ENCODE assay signal across 2 cellular contexts in the genomic region with DNA sequence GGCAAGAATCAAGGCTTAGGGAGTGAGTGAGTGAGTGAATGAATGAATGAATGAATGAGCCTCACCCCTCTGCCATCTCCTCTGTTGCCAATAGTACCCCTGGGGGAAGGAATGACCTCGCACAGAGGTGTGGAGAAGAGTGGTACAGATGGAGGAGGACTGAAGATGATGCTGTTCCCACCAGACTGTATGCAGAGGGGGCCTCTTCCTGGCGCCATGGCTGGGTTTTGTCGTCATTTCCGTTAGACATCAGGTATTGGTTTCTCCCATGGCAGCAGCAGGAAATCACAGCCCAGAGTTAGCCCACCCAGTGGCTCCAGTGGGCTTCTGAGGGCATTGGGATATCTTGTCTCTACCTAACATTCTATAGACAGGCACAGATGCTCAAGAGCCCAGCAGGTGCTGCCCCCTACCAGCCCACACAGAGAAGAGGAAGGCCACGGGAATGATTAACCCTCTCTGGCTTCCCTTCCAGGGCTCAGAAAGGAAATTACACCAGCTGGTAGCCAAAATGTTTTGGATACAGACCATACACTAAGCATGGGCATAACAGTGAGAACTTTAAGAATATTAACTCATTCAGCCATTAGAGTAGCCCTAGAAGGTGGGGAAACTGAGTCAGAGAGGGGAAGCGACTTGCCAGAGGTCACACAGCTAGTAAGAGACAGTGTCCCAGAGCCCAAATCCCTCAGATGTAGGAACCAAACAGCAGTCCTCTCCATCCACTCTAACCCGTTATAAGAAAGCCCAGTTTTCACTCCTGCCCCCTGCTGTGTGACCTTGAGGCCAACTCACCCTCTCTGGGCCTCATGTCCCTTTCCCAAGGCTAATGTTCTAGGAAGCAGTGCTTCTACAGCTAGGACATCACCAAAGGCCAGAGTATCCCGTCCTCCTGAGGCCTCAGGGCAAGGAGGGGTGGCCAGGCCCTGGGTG.
A peak's percentile ranks its signal among the peaks of the same experiment; 100 is the strongest.
TF ChIP-seq lines count a peak whose summit lies in the region.

No MANE protein-coding gene starts in this region.

TF ChIP-seq in GM23338, 12 proteins besides CTCF, POLR2A, EP300 and RAD21 (continued from another document):
- TF ChIP-seq JUNB (IDR thresholded peaks at IDR 0.05; ENCODE audit: unreplicated experiment) = no peak
- TF ChIP-seq, protein P1, sequence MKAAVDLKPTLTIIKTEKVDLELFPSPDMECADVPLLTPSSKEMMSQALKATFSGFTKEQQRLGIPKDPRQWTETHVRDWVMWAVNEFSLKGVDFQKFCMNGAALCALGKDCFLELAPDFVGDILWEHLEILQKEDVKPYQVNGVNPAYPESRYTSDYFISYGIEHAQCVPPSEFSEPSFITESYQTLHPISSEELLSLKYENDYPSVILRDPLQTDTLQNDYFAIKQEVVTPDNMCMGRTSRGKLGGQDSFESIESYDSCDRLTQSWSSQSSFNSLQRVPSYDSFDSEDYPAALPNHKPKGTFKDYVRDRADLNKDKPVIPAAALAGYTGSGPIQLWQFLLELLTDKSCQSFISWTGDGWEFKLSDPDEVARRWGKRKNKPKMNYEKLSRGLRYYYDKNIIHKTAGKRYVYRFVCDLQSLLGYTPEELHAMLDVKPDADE (IDR thresholded peaks at IDR 0.05) = no peak
- no peak for TF ChIP-seq STAT1 (IDR thresholded peaks at IDR 0.05; ENCODE audit: unreplicated experiment)
- TF ChIP-seq ZNF331 (CRISPR knock-in tag; IDR thresholded peaks at IDR 0.05; ENCODE audit: low read depth) = no peak
TF ChIP-seq in GM23338: peak in this region for 0.

TF ChIP-seq in K562, 482 proteins besides CTCF, POLR2A, EP300 and RAD21:
- TF ChIP-seq, protein P2, sequence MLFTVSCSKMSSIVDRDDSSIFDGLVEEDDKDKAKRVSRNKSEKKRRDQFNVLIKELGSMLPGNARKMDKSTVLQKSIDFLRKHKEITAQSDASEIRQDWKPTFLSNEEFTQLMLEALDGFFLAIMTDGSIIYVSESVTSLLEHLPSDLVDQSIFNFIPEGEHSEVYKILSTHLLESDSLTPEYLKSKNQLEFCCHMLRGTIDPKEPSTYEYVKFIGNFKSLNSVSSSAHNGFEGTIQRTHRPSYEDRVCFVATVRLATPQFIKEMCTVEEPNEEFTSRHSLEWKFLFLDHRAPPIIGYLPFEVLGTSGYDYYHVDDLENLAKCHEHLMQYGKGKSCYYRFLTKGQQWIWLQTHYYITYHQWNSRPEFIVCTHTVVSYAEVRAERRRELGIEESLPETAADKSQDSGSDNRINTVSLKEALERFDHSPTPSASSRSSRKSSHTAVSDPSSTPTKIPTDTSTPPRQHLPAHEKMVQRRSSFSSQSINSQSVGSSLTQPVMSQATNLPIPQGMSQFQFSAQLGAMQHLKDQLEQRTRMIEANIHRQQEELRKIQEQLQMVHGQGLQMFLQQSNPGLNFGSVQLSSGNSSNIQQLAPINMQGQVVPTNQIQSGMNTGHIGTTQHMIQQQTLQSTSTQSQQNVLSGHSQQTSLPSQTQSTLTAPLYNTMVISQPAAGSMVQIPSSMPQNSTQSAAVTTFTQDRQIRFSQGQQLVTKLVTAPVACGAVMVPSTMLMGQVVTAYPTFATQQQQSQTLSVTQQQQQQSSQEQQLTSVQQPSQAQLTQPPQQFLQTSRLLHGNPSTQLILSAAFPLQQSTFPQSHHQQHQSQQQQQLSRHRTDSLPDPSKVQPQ (CRISPR knock-in tag; IDR thresholded peaks at IDR 0.05; ENCODE audit: borderline replicate concordance) = no peak
- peak; percentile 64 for TF ChIP-seq ZFP36 (IDR thresholded peaks at IDR 0.05; ENCODE audit: low read depth, low read length, partially characterized antibody)
- peak; percentile 75 for TF ChIP-seq RBM25 (IDR thresholded peaks at IDR 0.05; ENCODE audit: low read depth, low read length, severe bottlenecking)
- peak; percentile 33 for TF ChIP-seq CREM (IDR thresholded peaks at IDR 0.05; ENCODE audit: low read depth)
- 0 out of 2 replicates have a peak, but pooled peaks have one; percentile 58 for TF ChIP-seq ZNF24 (IDR thresholded peaks at IDR 0.05)
- TF ChIP-seq BCOR (IDR thresholded peaks at IDR 0.05) = peak; percentile 66
